In genomic region chr14:71314717-71315116, GRCh38 we compare ENCODE assay signal across 24 cellular contexts.
"Had no signal": no experiment of that assay in that cellular context is flagged by ENCODE, and none has a peak within 500 bp of the region (broad histone marks: within the 10 kb centered on the region; RNA-seq: fewer than 3 reads in every experiment).

No MANE protein-coding gene starts in this region.

- H3K36me3 ChIP-seq: adrenal gland, ascending aorta, brain microvascular endothelial cell, lower lobe of right lung, sigmoid colon, transverse colon, uterus, WERI-Rb-1 had no signal

- ATAC-seq: esophagus mucosa; lower lobe of right lung; stimulated activated naive B cell treated with anti-CD40 and anti-IgM and Interleukin-4, amounts not matched to agents 10 μg/mL and 1 μg/mL and 100 μg/mL, for 72 hours had no signal

- H3K9me3 ChIP-seq: adrenal gland, ascending aorta, lower lobe of right lung, sigmoid colon, transverse colon, uterus had no signal

- H3K27ac ChIP-seq: adrenal gland, ascending aorta, brain microvascular endothelial cell, lower lobe of right lung, sigmoid colon, transverse colon, uterus, WERI-Rb-1 had no signal

- H3K27ac Mint-ChIP-seq: activated naive CD8-positive, alpha-beta T cell; activated T-cell treated with anti-CD3 and anti-CD28 coated beads, Interleukin-2, amount 50 U/mL, for 24 hours; activated T-helper 2 cell treated with anti-CD3 and anti-CD28 coated beads, Interferon-gamma antibody, Interleukin-2, Interleukin-4, amounts not matched to agents 10 μg/mL and 5 μg/mL and 100 μg/mL, durations not matched to agents 14 hours and 24 hours and 36 hours; dendritic cell treated with granulocyte-macrophage colony-stimulating factor and Interleukin-4, amounts not matched to agents 40 ng/mL and 50 ng/mL, for 4 days; stimulated activated naive B cell treated with anti-CD40 and anti-IgM and Interleukin-4, amounts not matched to agents 10 μg/mL and 1 μg/mL and 100 μg/mL, for 72 hours; T-helper 2 cell treated with Interferon-gamma antibody and Interleukin-4, amounts not matched to agents 5 μg/mL and 100 μg/mL, for 36 hours had no signal

- H3K27me3 ChIP-seq: adrenal gland, ascending aorta, brain microvascular endothelial cell, sigmoid colon, transverse colon, uterus had no signal

- H3K27me3 Mint-ChIP-seq: activated naive CD8-positive, alpha-beta T cell had no signal

- H3K4me3 Mint-ChIP-seq: activated naive CD8-positive, alpha-beta T cell; activated T-cell treated with anti-CD3 and anti-CD28 coated beads, Interleukin-2, amount 50 U/mL, for 24 hours; dendritic cell treated with granulocyte-macrophage colony-stimulating factor and Interleukin-4, amounts not matched to agents 40 ng/mL and 50 ng/mL, for 4 days; stimulated activated naive B cell treated with anti-CD40 and anti-IgM and Interleukin-4, amounts not matched to agents 10 μg/mL and 1 μg/mL and 100 μg/mL, for 72 hours; T-helper 2 cell treated with Interferon-gamma antibody and Interleukin-4, amounts not matched to agents 5 μg/mL and 100 μg/mL, for 36 hours had no signal

- H3K36me3 Mint-ChIP-seq: activated naive CD8-positive, alpha-beta T cell had no signal

- H3K4me1 ChIP-seq: uterus had no signal

- H3K4me3 ChIP-seq: adrenal gland, ascending aorta, lower lobe of right lung, sigmoid colon, transverse colon, uterus had no signal

- H3K9me3 Mint-ChIP-seq: activated T-cell treated with anti-CD3 and anti-CD28 coated beads, Interleukin-2, amount 50 U/mL, for 24 hours had no signal

- DNase-seq: activated naive CD4-positive, alpha-beta T cell; activated T-cell treated with anti-CD3 and anti-CD28 coated beads, Interleukin-2, amount 50 U/mL, for 24 hours; adrenal gland; brain microvascular endothelial cell; caudate nucleus; effector memory CD4-positive, alpha-beta T cell; kidney; lower lobe of right lung; naive B cell; occipital lobe; posterior cingulate gyrus; sigmoid colon; stimulated activated CD4-positive, alpha-beta T cell treated with anti-CD3 and anti-CD28 coated beads, Interleukin-2, amount 100 ng/mL, for 48 hours; stimulated activated CD8-positive, alpha-beta memory T cell treated with anti-CD3 and anti-CD28 coated beads, Interleukin-4, amount 100 ng/mL, for 48 hours; stimulated activated naive B cell treated with anti-CD40 and anti-IgM and Interleukin-4, amounts not matched to agents 10 μg/mL and 1 μg/mL and 100 μg/mL, for 72 hours; transverse colon; uterus; WERI-Rb-1 had no signal
